Comparison of ENCODE assay signal across 1 cellular context in genomic region chr12:71970031-71970430, GRCh38.
TF ChIP-seq lines count a peak whose summit lies in the region.

No MANE protein-coding gene starts in this region.

TF ChIP-seq in HepG2, 621 proteins besides CTCF, POLR2A, EP300 and RAD21 (continued from another document):
- TF ChIP-seq ZNF691 (CRISPR knock-in tag; IDR thresholded peaks at IDR 0.05; ENCODE audit: borderline replicate concordance, low read depth) (no peak), E2F1 (CRISPR knock-in tag; IDR thresholded peaks at IDR 0.05) (no peak), MXD1 (CRISPR knock-in tag; IDR thresholded peaks at IDR 0.05) (no peak), SRY (CRISPR knock-in tag; IDR thresholded peaks at IDR 0.05) (no peak)
